In genomic region chr12:108548954-108549521, GRCh38 we compare ENCODE assay signal across 19 cellular contexts. TPM values are rescaled to one million over a fixed set of nuclear protein-coding genes. Genes with fewer than 3 reads are reported as not detected.
"Had no signal": no experiment of that assay in that cellular context is flagged by ENCODE, and none has a peak within 500 bp of the region (broad histone marks: within the 10 kb centered on the region; RNA-seq: fewer than 3 reads in every experiment).

No MANE protein-coding gene starts in this region.

- H3K4me3 Mint-ChIP-seq: activated CD4-positive, alpha-beta T cell treated with anti-CD3 and anti-CD28 coated beads, Interleukin-2, amount 10 ng/mL, durations not matched to agents 7 days and 5 days; activated T-helper 17 cell treated with anti-CD3 and anti-CD28 coated beads, Interleukin-2, amount 50 U/mL, for 72 hours; nephron; stimulated activated naive B cell treated with anti-CD40 and anti-IgM and Interleukin-4, amounts not matched to agents 10 μg/mL and 1 μg/mL and 100 μg/mL, for 72 hours; type B pancreatic cell had no signal

- H3K27ac Mint-ChIP-seq: activated CD4-positive, alpha-beta T cell treated with anti-CD3 and anti-CD28 coated beads, Interleukin-2, amount 10 ng/mL, durations not matched to agents 7 days and 5 days; activated T-helper 17 cell treated with anti-CD3 and anti-CD28 coated beads, Interleukin-2, amount 50 U/mL, for 72 hours; nephron; stimulated activated naive B cell treated with anti-CD40 and anti-IgM and Interleukin-4, amounts not matched to agents 10 μg/mL and 1 μg/mL and 100 μg/mL, for 72 hours; type B pancreatic cell had no signal

- H3K27me3 ChIP-seq: brain microvascular endothelial cell, spleen had no signal

- H3K9me3 ChIP-seq: spleen had no signal

- ATAC-seq: activated naive CD4-positive, alpha-beta T cell treated with anti-CD3 and anti-CD28 coated beads, Interleukin-2, amount 50 U/mL, for 72 hours; activated T-helper 17 cell treated with anti-CD3 and anti-CD28 coated beads, Interleukin-2, amount 50 U/mL, for 72 hours; left ventricle myocardium superior; sciatic nerve; stimulated activated naive B cell treated with anti-CD40 and anti-IgM and Interleukin-4, amounts not matched to agents 10 μg/mL and 1 μg/mL and 100 μg/mL, for 72 hours had no signal

- H3K9me3 Mint-ChIP-seq: activated CD4-positive, alpha-beta T cell treated with anti-CD3 and anti-CD28 coated beads, Interleukin-2, amount 10 ng/mL, durations not matched to agents 7 days and 5 days; activated naive CD4-positive, alpha-beta T cell treated with anti-CD3 and anti-CD28 coated beads, Interleukin-2, amount 50 U/mL, for 72 hours; activated T-helper 17 cell treated with anti-CD3 and anti-CD28 coated beads, Interleukin-2, amount 50 U/mL, for 72 hours; nephron; stimulated activated naive B cell treated with anti-CD40 and anti-IgM and Interleukin-4, amounts not matched to agents 10 μg/mL and 1 μg/mL and 100 μg/mL, for 72 hours; type B pancreatic cell had no signal

- H3K4me3 ChIP-seq: spleen had no signal

- DNase-seq: activated CD4-positive, alpha-beta T cell treated with anti-CD3 and anti-CD28 coated beads, Interleukin-2, amount 10 ng/mL, durations not matched to agents 7 days and 5 days; activated CD8-positive, alpha-beta memory T cell treated with anti-CD3 and anti-CD28 coated beads, Interleukin-2, amount 50 U/mL, for 4 hours; brain microvascular endothelial cell; dermis blood vessel endothelial cell; hippocampal formation; left ventricle myocardium superior; mesendoderm; occipital lobe; spleen; stimulated activated CD4-positive, alpha-beta T cell treated with anti-CD3 and anti-CD28 coated beads, Interleukin-1b, Interleukin-23, amount 100 ng/mL, for 48 hours; stimulated activated naive B cell treated with anti-CD40 and anti-IgM and Interleukin-4, amounts not matched to agents 10 μg/mL and 1 μg/mL and 100 μg/mL, for 72 hours had no signal

- H3K27ac ChIP-seq: brain microvascular endothelial cell, spleen had no signal

- H3K27me3 Mint-ChIP-seq: activated CD4-positive, alpha-beta T cell treated with anti-CD3 and anti-CD28 coated beads, Interleukin-2, amount 10 ng/mL, durations not matched to agents 7 days and 5 days; activated T-helper 17 cell treated with anti-CD3 and anti-CD28 coated beads, Interleukin-2, amount 50 U/mL, for 72 hours; stimulated activated naive B cell treated with anti-CD40 and anti-IgM and Interleukin-4, amounts not matched to agents 10 μg/mL and 1 μg/mL and 100 μg/mL, for 72 hours; type B pancreatic cell had no signal

RNA-seq across cellular contexts. Expression of gene TMEM119, which starts 48.8 kb away (rescaled TPM):
- total RNA-seq: glomerular endothelial cell, kidney epithelial cell, pulmonary artery endothelial cell had no signal
